In genomic region chr3:189687475-189687874, GRCh38 we compare ENCODE assay signal across 18 cellular contexts. TPM values are rescaled to one million over a fixed set of nuclear protein-coding genes. Genes with fewer than 3 reads are reported as not detected.
DNase-seq lines count a peak whose midpoint lies in the region; ATAC-seq, FAIRE-seq and TF ChIP-seq lines count a peak whose summit lies in the region.
"Had no signal": no experiment of that assay in that cellular context is flagged by ENCODE, and none has a peak within 500 bp of the region (broad histone marks: within the 10 kb centered on the region; RNA-seq: fewer than 3 reads in every experiment).

No MANE protein-coding gene starts in this region.

- H4K20me1 ChIP-seq in PC-3 (ENCODE audit: low read length) = no peaks in the 10 kb centered on the region
- H4K20me1 ChIP-seq: BLaER1 treated with 17β-estradiol and CSF1 and Interleukin-3, amounts not matched to agents 10 nM and 100 nM had no signal

- POLR2A ChIA-PET in PC-3 (lab: Charles Lee; ENCODE audit: unreplicated experiment) = interaction anchor here (0.6 kb wide), 1 partner anchor 93 kb away, joined by 5 read pairs; no protein-coding TSS in a partner anchor

- peaks cover 44% of the 10 kb centered on the region for H3K4me1 ChIP-seq in PC-3 (ENCODE audit: insufficient read depth, low read length)
- H3K4me1 ChIP-seq: BLaER1 treated with 17β-estradiol and CSF1 and Interleukin-3, amounts not matched to agents 10 nM and 100 nM; HAP-1 had no signal

- H3K36me3 ChIP-seq in PC-3 (ENCODE audit: low read depth, low read length) = no peaks in the 10 kb centered on the region
- H3K36me3 ChIP-seq: BLaER1 treated with 17β-estradiol and CSF1 and Interleukin-3, amounts not matched to agents 10 nM and 100 nM; HAP-1 had no signal

- no peak for TF ChIP-seq POLR2A in GM12892 (IDR thresholded peaks at IDR 0.05; ENCODE audit: low read depth, low read length)

- H3K27me3 ChIP-seq in PC-3 (ENCODE audit: low read length) = no peaks in the 10 kb centered on the region
- H3K27me3 ChIP-seq: BLaER1 treated with 17β-estradiol and CSF1 and Interleukin-3, amounts not matched to agents 10 nM and 100 nM had no signal

- intact Hi-C loops in PC-3 (cut with micrococcal nuclease) = loop anchor here (2.0 to 10.0 kb wide), 3 partner anchors 69 to 413 kb away; no protein-coding TSS in a partner anchor

- H3K9me2 ChIP-seq in PC-3 (replicated peaks; ENCODE audit: low read length) = no peaks in the 10 kb centered on the region

- 0 out of 2 replicates have a peak, but pooled peaks have one; percentile 23 for TF ChIP-seq CTCF in PC-3 (conservative IDR thresholded peaks at IDR 0.05; ENCODE audit: low read depth, low read length)
- TF ChIP-seq CTCF in epithelial cell of proximal tubule (conservative IDR thresholded peaks at IDR 0.05; ENCODE audit: low read depth, low read length) = peak; percentile 17

- H3K27ac ChIP-seq in PC-3 (ENCODE audit: low read length) = peak overlapping the region; percentile 96
- H3K27ac ChIP-seq: BLaER1 treated with 17β-estradiol and CSF1 and Interleukin-3, amounts not matched to agents 10 nM and 100 nM had no signal

- FAIRE-seq in GM12892 (lab: Jason Lieb, UNC) = peak; percentile 72

- BruUV-seq in PC-3 (replicated peaks; lab: Mats Ljungman, UMichigan) = no TSS peak

- H3K4me3 ChIP-seq in PC-3 (ENCODE audit: low read length) = no peak overlapping the region
- no peak overlapping the region for H3K4me3 ChIP-seq in epithelial cell of proximal tubule (ENCODE audit: low read depth, low read length)
- H3K4me3 ChIP-seq: BLaER1 treated with 17β-estradiol and CSF1 and Interleukin-3, amounts not matched to agents 10 nM and 100 nM; HAP-1 had no signal

- CTCF ChIA-PET in PC-3 (lab: Charles Lee) = no interaction called here

- no peak overlapping the region for H3K4me2 ChIP-seq in PC-3 (ENCODE audit: low read length)
- H3K4me2 ChIP-seq: BLaER1 treated with 17β-estradiol and CSF1 and Interleukin-3, amounts not matched to agents 10 nM and 100 nM had no signal

- peaks cover 5% of the 10 kb centered on the region for H3F3A ChIP-seq in PC-3 (ENCODE audit: low read length, unreplicated experiment)

- DNase-seq in GM12892 (ENCODE audit: insufficient read length) = no peak
- peak; percentile 9 for DNase-seq in HT-29 (ENCODE audit: low spot score)
- no peak for DNase-seq in PC-3
- DNase-seq in epithelial cell of proximal tubule (ENCODE audit: low read depth) = no peak
- no peak for DNase-seq in NCI-H446 (lab: John Stamatoyannopoulos, UW)
- no peak for DNase-seq in activated T-cell treated with anti-CD3 and anti-CD28 coated beads for 4 hours
- DNase-seq: CD8-positive, alpha-beta memory T cell; KG1; NCI-H1436; NCI-H2029 treated with DMSO at 0.1 percent for 48 hours; OCI-M1; SHP77 treated with DMSO at 0.1 percent for 48 hours; T-cell had no signal

- ATAC-seq in PC-3 = no peak
- no peak for ATAC-seq in HG02885 (IDR thresholded peaks at IDR 0.05; ENCODE audit: poor library complexity, unreplicated experiment)
- no peak for ATAC-seq in HG03095 (IDR thresholded peaks at IDR 0.05; ENCODE audit: unreplicated experiment)
- ATAC-seq: SK-N-SH treated with all-trans-retinoic acid at 6 μM for 48 hours, T-cell had no signal

- no peaks in the 10 kb centered on the region for H3K9me3 ChIP-seq in PC-3 (ENCODE audit: low read length)
- H3K9me3 ChIP-seq: BLaER1 treated with 17β-estradiol and CSF1 and Interleukin-3, amounts not matched to agents 10 nM and 100 nM; HAP-1 had no signal

- no peak overlapping the region for H3K9ac ChIP-seq in PC-3 (ENCODE audit: low read length)
- H3K9ac ChIP-seq: BLaER1 treated with 17β-estradiol and CSF1 and Interleukin-3, amounts not matched to agents 10 nM and 100 nM had no signal

- no peaks in the 10 kb centered on the region for H3K79me2 ChIP-seq in PC-3 (ENCODE audit: low read length)

- H2AFZ ChIP-seq in PC-3 (ENCODE audit: low read length) = no peak overlapping the region

RNA-seq across cellular contexts. Expression of gene TP63, which starts 56.3 kb away (rescaled TPM):
- 21.8 TPM for polyA plus RNA-seq in GM12892 (2012; ENCODE audit: missing spikeins)
- total RNA-seq in HT-29 (2014; rRNA removed; shearing (Covaris generic)) = not detected in 2 replicates
- total RNA-seq in PC-3 (2014; rRNA removed) (0.23 and 0.29 TPM in 2 replicates), epithelial cell of proximal tubule (not detected in 2 replicates)
